In genomic region chr14:25010471-25010870, GRCh38 we compare ENCODE assay signal across 15 cellular contexts. TPM values are rescaled to one million over a fixed set of nuclear protein-coding genes. Genes with fewer than 3 reads are reported as not detected.
DNase-seq lines count a peak whose midpoint lies in the region; ATAC-seq and TF ChIP-seq lines count a peak whose summit lies in the region.
"Had no signal": no experiment of that assay in that cellular context is flagged by ENCODE, and none has a peak within 500 bp of the region (broad histone marks: within the 10 kb centered on the region; RNA-seq: fewer than 3 reads in every experiment).

No MANE protein-coding gene starts in this region.

- H3K4me3 ChIP-seq in GM23338 (no peak overlapping the region), lower lobe of right lung (peak overlapping the region; percentile 31), thyroid gland (replicated peaks in 1 of 3) (no peak overlapping the region)
- H3K4me3 ChIP-seq: BLaER1 treated with 17β-estradiol and CSF1 and Interleukin-3, amounts not matched to agents 10 nM and 100 nM had no signal

- H3K9me3 Mint-ChIP-seq in GM23338 = no peaks in the 10 kb centered on the region
- H3K9me3 Mint-ChIP-seq in activated T-helper 2 cell treated with anti-CD3 and anti-CD28 coated beads, Interferon-gamma antibody, Interleukin-2, Interleukin-4, amounts not matched to agents 10 μg/mL and 5 μg/mL and 100 μg/mL, durations not matched to agents 14 hours and 24 hours and 36 hours = no peaks in the 10 kb centered on the region
- H3K9me3 Mint-ChIP-seq: IgD-negative memory B cell had no signal

- H3K4me3 Mint-ChIP-seq in GM23338 = no peak overlapping the region
- no peak overlapping the region for H3K4me3 Mint-ChIP-seq in activated T-helper 2 cell treated with anti-CD3 and anti-CD28 coated beads, Interferon-gamma antibody, Interleukin-2, Interleukin-4, amounts not matched to agents 10 μg/mL and 5 μg/mL and 100 μg/mL, durations not matched to agents 14 hours and 24 hours and 36 hours (ENCODE audit: low read depth)

- H2AFZ ChIP-seq in GM23338 = no peak overlapping the region

- no peaks in the 10 kb centered on the region for H3K27me3 Mint-ChIP-seq in GM23338 (ENCODE audit: insufficient read depth, low read depth, poor library complexity)
- no peaks in the 10 kb centered on the region for H3K27me3 Mint-ChIP-seq in activated T-helper 2 cell treated with anti-CD3 and anti-CD28 coated beads, Interferon-gamma antibody, Interleukin-2, Interleukin-4, amounts not matched to agents 10 μg/mL and 5 μg/mL and 100 μg/mL, durations not matched to agents 14 hours and 24 hours and 36 hours (ENCODE audit: low read depth)
- H3K27me3 Mint-ChIP-seq: IgD-negative memory B cell had no signal

- peak overlapping the region; percentile 27; the same call in 1 of the 2 replicates for H3K4me2 ChIP-seq in GM23338
- H3K4me2 ChIP-seq: BLaER1 treated with 17β-estradiol and CSF1 and Interleukin-3, amounts not matched to agents 10 nM and 100 nM had no signal

- H3K27me3 ChIP-seq in GM23338 (ENCODE audit: insufficient read depth) (no peaks in the 10 kb centered on the region), lower lobe of right lung (ENCODE audit: low read depth) (no peaks in the 10 kb centered on the region), thyroid gland (no peaks in the 10 kb centered on the region)
- H3K27me3 ChIP-seq: BLaER1 treated with 17β-estradiol and CSF1 and Interleukin-3, amounts not matched to agents 10 nM and 100 nM had no signal

- H3K4me1 Mint-ChIP-seq in GM23338 = peaks cover 18% of the 10 kb centered on the region
- H3K4me1 Mint-ChIP-seq in activated T-helper 2 cell treated with anti-CD3 and anti-CD28 coated beads, Interferon-gamma antibody, Interleukin-2, Interleukin-4, amounts not matched to agents 10 μg/mL and 5 μg/mL and 100 μg/mL, durations not matched to agents 14 hours and 24 hours and 36 hours (ENCODE audit: low read depth) = no peaks in the 10 kb centered on the region
- H3K4me1 Mint-ChIP-seq: IgD-negative memory B cell had no signal

- no peak overlapping the region for H3K27ac Mint-ChIP-seq in GM23338
- no peak overlapping the region for H3K27ac Mint-ChIP-seq in activated T-helper 2 cell treated with anti-CD3 and anti-CD28 coated beads, Interferon-gamma antibody, Interleukin-2, Interleukin-4, amounts not matched to agents 10 μg/mL and 5 μg/mL and 100 μg/mL, durations not matched to agents 14 hours and 24 hours and 36 hours
- H3K27ac Mint-ChIP-seq: IgD-negative memory B cell had no signal

- no peak for TF ChIP-seq CTCF in GM23338 (conservative IDR thresholded peaks at IDR 0.05; ENCODE audit: low read depth in 2 of 2)
- no peak for TF ChIP-seq CTCF in lower lobe of right lung (IDR thresholded peaks at IDR 0.05)
- TF ChIP-seq CTCF in thyroid gland (IDR thresholded peaks at IDR 0.05) = no peak

- intact Hi-C loops in lower lobe of right lung (cut with DNase I) (no loop called here), thyroid gland (cut with DNase I) (no loop called here), sciatic nerve (cut with DNase I) (no loop called here)
- intact Hi-C loops in activated T-helper 2 cell treated with anti-CD3 and anti-CD28 coated beads, Interferon-gamma antibody, Interleukin-2, Interleukin-4, amounts not matched to agents 10 μg/mL and 5 μg/mL and 100 μg/mL, durations not matched to agents 14 hours and 24 hours and 36 hours (cut with micrococcal nuclease) = no loop called here

- peaks cover 22% of the 10 kb centered on the region for H3K79me2 ChIP-seq in GM23338 (replicated peaks; ENCODE audit: insufficient read depth)

- no peaks in the 10 kb centered on the region for H4K20me1 ChIP-seq in GM23338 (replicated peaks; ENCODE audit: insufficient read depth)
- H4K20me1 ChIP-seq: BLaER1 treated with 17β-estradiol and CSF1 and Interleukin-3, amounts not matched to agents 10 nM and 100 nM had no signal

- 74 to 77% methylated on average over 3 of the region's 3 CpGs for WGBS in thyroid gland, 2 donors

- no peaks in the 10 kb centered on the region for H3F3A ChIP-seq in GM23338 (replicated peaks; ENCODE audit: low read depth)

- H3K4me1 ChIP-seq in GM23338 (ENCODE audit: insufficient read depth) (peaks cover 22% of the 10 kb centered on the region), lower lobe of right lung (peaks cover 12% of the 10 kb centered on the region), thyroid gland (peaks cover 57 to 66% of the 10 kb centered on the region in 2 donors)
- H3K4me1 ChIP-seq: BLaER1 treated with 17β-estradiol and CSF1 and Interleukin-3, amounts not matched to agents 10 nM and 100 nM had no signal

- peak; percentile 74 for DNase-seq in GM23338 (ENCODE audit: low spot score)
- peak; percentile 54 for DNase-seq in NCI-H460 (ENCODE audit: extremely low read depth, low read depth)
- DNase-seq in lower lobe of right lung = no peak
- DNase-seq in thyroid gland = no peak
- no peak for DNase-seq in CD1c-positive myeloid dendritic cell (ENCODE audit: extremely low spot score)
- no peak for DNase-seq in activated T-helper 2 cell treated with anti-CD3 and anti-CD28 coated beads, Interferon-gamma antibody, Interleukin-2, Interleukin-4, amounts not matched to agents 10 μg/mL and 5 μg/mL and 100 μg/mL, durations not matched to agents 14 hours and 24 hours and 36 hours (ENCODE audit: low spot score)
- no peak for DNase-seq in substantia nigra (lab: John Stamatoyannopoulos, UW)
- no peak for DNase-seq in sciatic nerve (ENCODE audit: low spot score)
- DNase-seq: COR-L47, NCI-H1436 treated with DMSO at 0.1 percent for 48 hours, NCI-H2081 treated with DMSO at 0.1 percent for 48 hours, NCI-H526, SIG-M5 had no signal

- H3K9me2 ChIP-seq in GM23338 (ENCODE audit: insufficient read depth) = peaks cover 6% of the 10 kb centered on the region; the same call in 1 of the 2 replicates

- no peaks in the 10 kb centered on the region for H3K9me3 ChIP-seq in lower lobe of right lung
- no peaks in the 10 kb centered on the region for H3K9me3 ChIP-seq in thyroid gland
- H3K9me3 ChIP-seq: BLaER1 treated with 17β-estradiol and CSF1 and Interleukin-3, amounts not matched to agents 10 nM and 100 nM had no signal

- no peak for TF ChIP-seq POLR2A in thyroid gland (IDR thresholded peaks at IDR 0.05)

- H3K36me3 ChIP-seq in GM23338 (ENCODE audit: insufficient read depth) = no peaks in the 10 kb centered on the region
- no peaks in the 10 kb centered on the region for H3K36me3 ChIP-seq in lower lobe of right lung
- H3K36me3 ChIP-seq in thyroid gland = no peaks in the 10 kb centered on the region
- H3K36me3 ChIP-seq: BLaER1 treated with 17β-estradiol and CSF1 and Interleukin-3, amounts not matched to agents 10 nM and 100 nM had no signal

- H3K36me3 Mint-ChIP-seq in GM23338 (ENCODE audit: low read depth) = no peaks in the 10 kb centered on the region
- H3K36me3 Mint-ChIP-seq in activated T-helper 2 cell treated with anti-CD3 and anti-CD28 coated beads, Interferon-gamma antibody, Interleukin-2, Interleukin-4, amounts not matched to agents 10 μg/mL and 5 μg/mL and 100 μg/mL, durations not matched to agents 14 hours and 24 hours and 36 hours (ENCODE audit: low read depth) = no peaks in the 10 kb centered on the region
- H3K36me3 Mint-ChIP-seq: IgD-negative memory B cell had no signal

- H3K27ac ChIP-seq in GM23338 (ENCODE audit: low read depth) (peak overlapping the region; percentile 60; the same call in 1 of the 2 replicates), lower lobe of right lung (peak overlapping the region; percentile 71), thyroid gland (peak overlapping the region; percentile 30 to 75 (median 64)), substantia nigra (ENCODE audit: low read depth, low read length, poor library complexity, severe bottlenecking) (no peak overlapping the region)
- H3K27ac ChIP-seq: BLaER1 treated with 17β-estradiol and CSF1 and Interleukin-3, amounts not matched to agents 10 nM and 100 nM had no signal

- ATAC-seq in GM23338 (peak; percentile 57), lower lobe of right lung (peak; percentile 26 to 37), sciatic nerve (no peak)

RNA-seq across cellular contexts. Expression of gene STXBP6, which starts 39.5 kb away (rescaled TPM):
- total RNA-seq in GM23338 (2014; rRNA removed; shearing (Covaris generic)) = 19.7 and 23.8 TPM in 2 replicates
- 29.0 TPM in 2 replicates for polyA plus RNA-seq in GM23338 (2016; fragmentation: Nextera tagmentation; extraction: Ambion mirVana)
- 36.9 and 38.4 TPM in 2 replicates for total RNA-seq in NCI-H460 (2014; rRNA removed; shearing (Covaris generic))
- 16.7 and 19.5 TPM in 2 replicates for polyA plus RNA-seq in NCI-H460 (2014; cell fraction: nucleus; rRNA removed)
- total RNA-seq in lower lobe of right lung (29.4 TPM), thyroid gland (100 to 1,000 TPM in 1 of 4 donors, 10 to 100 TPM in 3; 44.1 to 120 (median 67.4) TPM), sciatic nerve (18.1 TPM)
- total RNA-seq in activated T-helper 2 cell treated with anti-CD3 and anti-CD28 coated beads, Interferon-gamma antibody, Interleukin-2, Interleukin-4, amounts not matched to agents 10 μg/mL and 5 μg/mL and 100 μg/mL, durations not matched to agents 14 hours and 24 hours and 36 hours = not detected in 2 replicates
- polyA plus RNA-seq: IgD-negative memory B cell had no signal

Comparison
In these comparisons a context has a peak if more than half of its experiments do, and no peak if none do; other contexts are left out.
1. DNase-seq: peak in GM23338 (single experiment) and NCI-H460 (single experiment); none in lower lobe of right lung (single experiment), thyroid gland (0 of 2), CD1c-positive myeloid dendritic cell (single experiment), activated T-helper 2 cell treated with anti-CD3 and anti-CD28 coated beads, Interferon-gamma antibody, Interleukin-2, Interleukin-4, amounts not matched to agents 10 μg/mL and 5 μg/mL and 100 μg/mL, durations not matched to agents 14 hours and 24 hours and 36 hours (single experiment), substantia nigra (0 of 49) and sciatic nerve (single experiment).
2. RNA of gene STXBP6, which starts 39.5 kb away (total RNA-seq): 44.1 to 120 TPM in thyroid gland, 36.9 to 38.4 TPM in NCI-H460, 29.4 TPM in lower lobe of right lung (single experiment), 19.7 to 23.8 TPM in GM23338 and 18.1 TPM in sciatic nerve (single experiment); not detected in activated T-helper 2 cell treated with anti-CD3 and anti-CD28 coated beads, Interferon-gamma antibody, Interleukin-2, Interleukin-4, amounts not matched to agents 10 μg/mL and 5 μg/mL and 100 μg/mL, durations not matched to agents 14 hours and 24 hours and 36 hours; every median in the first group is over 10 times any median in the second.